Comparison of ENCODE assay signal across 8 cellular contexts in genomic region chr9:129889936-129890717, GRCh38. TPM values are rescaled to one million over a fixed set of nuclear protein-coding genes. Genes with fewer than 3 reads are reported as not detected.
DNase-seq lines count a peak whose midpoint lies in the region; ATAC-seq, FAIRE-seq and TF ChIP-seq lines count a peak whose summit lies in the region.

No MANE protein-coding gene starts in this region.

- in situ Hi-C loops in GM18951 (cut with MboI; ENCODE audit: low sequenced_read_pairs, unreplicated experiment) = loop anchor here (10.0 kb wide), 1 partner anchor 205 kb away; no protein-coding TSS in a partner anchor

- H3K4ac ChIP-seq in H1 (replicated peaks; ENCODE audit: insufficient read length, low read depth, low read length) = peak overlapping the region; percentile 94

- TF ChIP-seq CTCF in activated B cell treated with CpG ODN at 0.5 μM for 24 hours (IDR thresholded peaks at IDR 0.05) = no peak
- TF ChIP-seq CTCF in H1 (IDR thresholded peaks at IDR 0.05; ENCODE audit: control extremely low read depth in 1 of 3, insufficient read depth in 1 of 3, low read depth in 1 of 3, low read length in 3 of 3) = no peak

- TF ChIP-seq EP300 in H1 (IDR thresholded peaks at IDR 0.05; ENCODE audit: borderline replicate concordance in 1 of 2, low read depth in 2 of 2, low read length in 2 of 2) = no peak

- no peak for FAIRE-seq in H1 (lab: Jason Lieb, UNC)

- H2AFZ ChIP-seq in H1 (ENCODE audit: low read length) = no peak overlapping the region

- no peaks in the 10 kb centered on the region for H3K9me3 Mint-ChIP-seq in activated B cell treated with CpG ODN at 0.5 μM for 24 hours

- peak overlapping the region; percentile 99 for H2BK15ac ChIP-seq in H1 (ENCODE audit: low read length)

- ATAC-seq in activated B cell treated with CpG ODN at 0.5 μM for 24 hours (ENCODE audit: low read depth) = no peak
- ATAC-seq in HG02884 (IDR thresholded peaks at IDR 0.05; ENCODE audit: unreplicated experiment) = no peak

- peak overlapping the region; percentile 96 for H2BK5ac ChIP-seq in H1 (ENCODE audit: low read depth, low read length)

- peak overlapping the region; percentile 100 for H2BK12ac ChIP-seq in H1 (ENCODE audit: low read depth, low read length)

- TF ChIP-seq POLR2A in GM18951 (IDR thresholded peaks at IDR 0.05; ENCODE audit: extremely low read depth, insufficient read depth, insufficient read length) (peak; percentile 23), H1 (IDR thresholded peaks at IDR 0.05; ENCODE audit: control extremely low read depth in 1 of 2, low read depth in 2 of 2, low read length in 2 of 2) (0 out of 3 replicates have a peak, but pooled peaks of 1 of the 2 experiments have one; percentile 34)

- peak overlapping the region; percentile 98 for H3K27ac Mint-ChIP-seq in activated B cell treated with CpG ODN at 0.5 μM for 24 hours

- H2AK5ac ChIP-seq in H1 (ENCODE audit: low read depth, low read length) = peak overlapping the region; percentile 92

- H3K79me1 ChIP-seq in H1 (ENCODE audit: low read depth, low read length) = no peaks in the 10 kb centered on the region

- H3K4me1 ChIP-seq in H1 (replicated peaks in 1 of 4; ENCODE audit: control insufficient read depth in 3 of 4, insufficient read depth in 4 of 4, low read length in 3 of 4) = peaks cover 0 to 17% (median 15%) of the 10 kb centered on the region in 4 experiments; a peak in 6 of 7 replicates

- H4K20me1 ChIP-seq in H1 (replicated peaks in 1 of 2; ENCODE audit: control insufficient read depth in 1 of 2, insufficient read depth in 2 of 2, low read length in 2 of 2) = no peaks in the 10 kb centered on the region

- DNase-seq in activated B cell treated with CpG ODN at 0.5 μM for 24 hours (no peak), H1 (ENCODE audit: low read depth in 1 of 2, low spot score in 2 of 2) (peak; percentile 53 to 64), NCI-H1930 (lab: John Stamatoyannopoulos, UW) (no peak), GM03348 (ENCODE audit: low spot score) (no peak), NCI-H146 (lab: John Stamatoyannopoulos, UW) (no peak)
- peak; percentile 76 for DNase-seq in stimulated activated CD4-positive, alpha-beta T cell treated with anti-CD3 and anti-CD28 coated beads, Interleukin-4, amount 100 ng/mL, for 24 hours

- H3K4me2 ChIP-seq in H1 (ENCODE audit: insufficient read depth in 1 of 2, low read depth in 2 of 2, low read length in 2 of 2) = peak overlapping the region; percentile 72 to 92

- no peaks in the 10 kb centered on the region for H3K27me3 Mint-ChIP-seq in activated B cell treated with CpG ODN at 0.5 μM for 24 hours

- H4K5ac ChIP-seq in H1 (ENCODE audit: insufficient read length, low read depth, low read length) = peak overlapping the region; percentile 68

- peaks cover 95% of the 10 kb centered on the region for H3K4me1 Mint-ChIP-seq in activated B cell treated with CpG ODN at 0.5 μM for 24 hours

- peaks cover 6% of the 10 kb centered on the region for H3K23me2 ChIP-seq in H1 (ENCODE audit: low read depth, low read length)

- H3K27ac ChIP-seq in H1 (ENCODE audit: low read depth, low read length) = peak overlapping the region; percentile 56; the same call in 1 of the 2 replicates

- H3K56ac ChIP-seq in H1 (replicated peaks; ENCODE audit: insufficient read length, low read depth, low read length) = peak overlapping the region; percentile 52

- H3K27me3 ChIP-seq in H1 (replicated peaks in 1 of 4; ENCODE audit: control insufficient read depth in 3 of 4, extremely low read depth in 1 of 4, insufficient read depth in 3 of 4, low read length in 3 of 4) = no peaks in the 10 kb centered on the region

- peaks cover 61% of the 10 kb centered on the region for H3K36me3 Mint-ChIP-seq in activated B cell treated with CpG ODN at 0.5 μM for 24 hours (ENCODE audit: low read depth)

- no peaks in the 10 kb centered on the region for H3K79me2 ChIP-seq in H1 (ENCODE audit: control insufficient read depth in 1 of 2, insufficient read depth in 2 of 2, low read length in 2 of 2)

- H3K23ac ChIP-seq in H1 (ENCODE audit: insufficient read length) = no peak overlapping the region

- H3K36me3 ChIP-seq in H1 (ENCODE audit: control insufficient read depth in 2 of 4, insufficient read depth in 4 of 4, low read length in 3 of 4) = no peaks in the 10 kb centered on the region; a peak in 3 of 8 replicates

- POLR2A ChIA-PET in activated B cell treated with CpG ODN at 0.5 μM for 24 hours (lab: Charles Lee) = interaction anchor here (0.7 to 8.6 kb wide), 12 partner anchors 7 to 1505 kb away, joined by 3 to 109 read pairs (median 8); partner anchors contain the start of gene FNBP1
- POLR2A ChIA-PET in H1 (lab: Charles Lee; ENCODE audit: partially characterized antibody) = interaction anchor here (0.6 to 1.3 kb wide), 4 partner anchors 13 to 163 kb away, joined by 3 to 4 read pairs (median 3); no protein-coding TSS in a partner anchor

- H2BK20ac ChIP-seq in H1 (ENCODE audit: low read length) = peak overlapping the region; percentile 97

- CTCF ChIA-PET in activated B cell treated with CpG ODN at 0.5 μM for 24 hours (lab: Charles Lee) = no interaction called here
- CTCF ChIA-PET in H1 (lab: Charles Lee; ENCODE audit: partially characterized antibody) = interaction anchor here (1.3 kb wide), 1 partner anchor 159 kb away, joined by 3 read pairs; no protein-coding TSS in a partner anchor

- no peak for TF ChIP-seq RAD21 in H1 (IDR thresholded peaks at IDR 0.05 in 1 of 2, conservative IDR thresholded peaks at IDR 0.05 in 1 of 2; ENCODE audit: low read depth in 2 of 2, low read length in 2 of 2)

- intact Hi-C loops in activated B cell treated with CpG ODN at 0.5 μM for 24 hours (cut with micrococcal nuclease) = loop anchor here (5.0 to 10.0 kb wide), 2 partner anchors 42 to 465 kb away; no protein-coding TSS in a partner anchor

- H3K4me3 Mint-ChIP-seq in activated B cell treated with CpG ODN at 0.5 μM for 24 hours = peak overlapping the region; percentile 82

- H4K91ac ChIP-seq in H1 (replicated peaks; ENCODE audit: insufficient read length, low read length) = peak overlapping the region; percentile 98

- H3K4me3 ChIP-seq in H1 (ENCODE audit: extremely low read depth in 1 of 4, insufficient read depth in 2 of 4, low read depth in 3 of 4, low read length in 4 of 4) = peak overlapping the region; percentile 17 to 51 (median 22)

- H3K18ac ChIP-seq in H1 (ENCODE audit: extremely low read depth, low read length) = peak overlapping the region; percentile 100

- peak overlapping the region in 2 of 4 experiments; percentile 20 to 35; a peak in 2 of 7 replicates for H3K9ac ChIP-seq in H1 (replicated peaks in 1 of 4; ENCODE audit: extremely low read depth in 1 of 4, low read depth in 3 of 4, low read length in 3 of 4)

- no peak overlapping the region for H3K14ac ChIP-seq in H1 (ENCODE audit: insufficient read length)

- H4K8ac ChIP-seq in H1 (ENCODE audit: extremely low read depth, insufficient read depth, low read length) = peak overlapping the region; percentile 83; the same call in 1 of the 2 replicates

- H2BK120ac ChIP-seq in H1 (replicated peaks; ENCODE audit: low read depth, low read length) = peak overlapping the region; percentile 83

- 23% methylated on average over 16 of the region's 37 CpGs; no CpG with 5 or more reads in 1 of the 2 experiments for WGBS in H1 (ENCODE audit: extremely low coverage in 1 of 2, insufficient coverage in 1 of 2, insufficient read length in 1 of 2, insufficient replicate concordance in 2 of 2, low coverage in 1 of 2, low lambda C conversion rate in 2 of 2, missing lambda C conversion rate in 1 of 2), 2 experiments

- H3K9me3 ChIP-seq in H1 (ENCODE audit: insufficient read depth in 2 of 2, low read depth in 1 of 2, low read length in 1 of 2) = no peaks in the 10 kb centered on the region

TF ChIP-seq in H1, 55 proteins besides CTCF, POLR2A, EP300 and RAD21 (continues in another document):
- TF ChIP-seq YY1 (IDR thresholded peaks at IDR 0.05; ENCODE audit: low read depth, low read length) = 0 out of 2 replicates have a peak, but pooled peaks have one; percentile 20

RNA-seq across cellular contexts. Expression of gene USP20, which starts 54.9 kb away (rescaled TPM):
- total RNA-seq in activated B cell treated with CpG ODN at 0.5 μM for 24 hours = 28.1 and 31.6 TPM in 2 replicates
- 13.4 and 17.9 TPM in 2 replicates for total RNA-seq in H1 (2021; fragmentation: NEBNext Ultra II Directional; extraction: Animal tissue kit (Norgen Biotek cat#: 25700))
- polyA plus RNA-seq in H1 (2011; rRNA removed) = 23.0 and 35.0 TPM in 2 replicates
- 19.8 TPM for polyA plus RNA-seq in H1 (2011; cell fraction: cytosol; rRNA removed)
- 91.3 TPM for polyA plus RNA-seq in H1 (2011; cell fraction: nucleus; rRNA removed)
- 14.6 to 23.3 TPM (median 18.9 TPM) in 4 replicates for polyA plus RNA-seq in H1 (2012, experiment 1 of 2)
- 11.5 TPM for polyA plus RNA-seq in H1 (2012, experiment 2 of 2)
- polyA plus RNA-seq in H1 (2013, experiment 1 of 2) = 7.0 TPM
- 5.9 TPM for polyA plus RNA-seq in H1 (2013, experiment 2 of 2)
- 12.4 and 12.7 TPM in 2 replicates for polyA minus RNA-seq in H1 (2011; rRNA and poly(A)+ RNA removed)
- 15.6 TPM for polyA minus RNA-seq in H1 (2011; cell fraction: cytosol; rRNA and poly(A)+ RNA removed)
- 11.1 TPM for polyA minus RNA-seq in H1 (2011; cell fraction: nucleus; rRNA and poly(A)+ RNA removed)

RNA-seq across cellular contexts. Expression of gene C9orf78, which starts 55.1 kb away (rescaled TPM):
- total RNA-seq in activated B cell treated with CpG ODN at 0.5 μM for 24 hours = 34.1 and 42.7 TPM in 2 replicates
- total RNA-seq in H1 (2021; fragmentation: NEBNext Ultra II Directional; extraction: Animal tissue kit (Norgen Biotek cat#: 25700)) = 40.6 and 47.7 TPM in 2 replicates
- 16.7 and 17.4 TPM in 2 replicates for polyA plus RNA-seq in H1 (2011; rRNA removed)
- 41.3 TPM for polyA plus RNA-seq in H1 (2011; cell fraction: cytosol; rRNA removed)
- 7.4 TPM for polyA plus RNA-seq in H1 (2011; cell fraction: nucleus; rRNA removed)
- polyA plus RNA-seq in H1 (2012, experiment 1 of 2) = 50.4 to 64.0 TPM (median 54.5 TPM) in 4 replicates
- 10.5 TPM for polyA plus RNA-seq in H1 (2012, experiment 2 of 2)
- polyA plus RNA-seq in H1 (2013, experiment 1 of 2) = 32.3 TPM
- polyA plus RNA-seq in H1 (2013, experiment 2 of 2) = 35.3 TPM
- 5.0 and 8.7 TPM in 2 replicates for polyA minus RNA-seq in H1 (2011; rRNA and poly(A)+ RNA removed)
- polyA minus RNA-seq in H1 (2011; cell fraction: cytosol; rRNA and poly(A)+ RNA removed) = 17.6 TPM
- 6.8 TPM for polyA minus RNA-seq in H1 (2011; cell fraction: nucleus; rRNA and poly(A)+ RNA removed)

Comparison
In these comparisons a context has a peak if more than half of its experiments do, and no peak if none do; other contexts are left out.
1. DNase-seq: peak in H1 (2 of 2) and stimulated activated CD4-positive, alpha-beta T cell treated with anti-CD3 and anti-CD28 coated beads, Interleukin-4, amount 100 ng/mL, for 24 hours (single experiment); none in activated B cell treated with CpG ODN at 0.5 μM for 24 hours (single experiment), NCI-H1930 (0 of 2), GM03348 (single experiment) and NCI-H146 (single experiment).